In the genomic region with DNA sequence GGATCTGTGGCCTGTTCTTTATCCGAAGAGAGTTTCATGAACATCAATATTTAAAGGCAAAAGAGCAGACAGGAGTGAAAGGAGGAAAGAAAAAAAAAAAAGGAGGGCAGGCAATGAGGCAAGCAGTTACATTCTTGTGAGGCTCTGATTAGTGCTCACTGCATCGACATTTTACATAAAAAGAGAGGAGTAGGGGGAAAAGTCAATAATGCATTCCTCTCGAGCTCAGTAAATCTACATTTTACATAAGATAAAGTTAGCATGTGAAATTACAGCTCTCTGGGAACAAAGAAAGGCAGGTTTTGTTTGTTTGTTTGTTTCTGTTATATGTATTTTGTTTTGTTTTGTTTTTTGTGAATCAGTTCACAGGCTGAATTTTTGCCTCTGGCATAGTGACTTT, we compare ENCODE assay signal across 22 cellular contexts.
A peak's percentile ranks its signal among the peaks of the same experiment; 100 is the strongest.
DNase-seq lines count a peak whose midpoint lies in the region; ATAC-seq, FAIRE-seq and TF ChIP-seq lines count a peak whose summit lies in the region.
"Had no signal": no experiment of that assay in that cellular context is flagged by ENCODE, and none has a peak within 500 bp of the region (broad histone marks: within the 10 kb centered on the region; RNA-seq: fewer than 3 reads in every experiment).

No MANE protein-coding gene starts in this region.

- H2BK20ac ChIP-seq in H1 (ENCODE audit: low read length): peak overlapping the region; percentile 68; the same call in 1 of the 2 replicates

- H3K4me3 ChIP-seq in HepG2 (replicated peaks in 1 of 3; ENCODE audit: insufficient read depth in 1 of 3, low read depth in 2 of 3, low read length in 3 of 3) (no peak overlapping the region), right lobe of liver (no peak overlapping the region), H1 (ENCODE audit: extremely low read depth in 1 of 4, insufficient read depth in 2 of 4, low read depth in 3 of 4, low read length in 4 of 4) (no peak overlapping the region)
- H3K4me3 ChIP-seq: BLaER1, GM12878, MG63, SK-N-MC had no signal

- H3K9ac ChIP-seq in HepG2 (ENCODE audit: insufficient read depth, low read depth, low read length): no peak overlapping the region
- H3K9ac ChIP-seq in H1 (replicated peaks in 1 of 4; ENCODE audit: extremely low read depth in 1 of 4, low read depth in 3 of 4, low read length in 3 of 4): no peak overlapping the region
- H3K9ac ChIP-seq: BLaER1 had no signal

- intact Hi-C loops in HepG2 (cut with micrococcal nuclease; ENCODE audit: unreplicated experiment) (no loop called here), right lobe of liver (cut with DNase I) (no loop called here), Right ventricle myocardium inferior (cut with DNase I) (loop anchor here (5.0 kb wide), 1 partner anchor 268 kb away; the partner anchor contains the start of gene SH3BP4)

- H3K27me3 ChIP-seq in HepG2 (ENCODE audit: control insufficient read depth in 1 of 2, insufficient read depth in 2 of 2, low read length in 2 of 2) (no peaks in the 10 kb centered on the region), right lobe of liver (no peaks in the 10 kb centered on the region), H1 (replicated peaks in 1 of 4; ENCODE audit: control insufficient read depth in 3 of 4, extremely low read depth in 1 of 4, insufficient read depth in 3 of 4, low read length in 3 of 4) (no peaks in the 10 kb centered on the region)
- H3K27me3 ChIP-seq: BLaER1, MG63 had no signal

- H3K4me2 ChIP-seq in HepG2 (ENCODE audit: low read depth, low read length) (no peak overlapping the region), H1 (ENCODE audit: insufficient read depth in 1 of 2, low read depth in 2 of 2, low read length in 2 of 2) (no peak overlapping the region; a peak in 1 of 4 replicates)
- H3K4me2 ChIP-seq: BLaER1 had no signal

- no peak overlapping the region for H2AK5ac ChIP-seq in H1 (ENCODE audit: low read depth, low read length)

- H4K5ac ChIP-seq in H1 (ENCODE audit: insufficient read length, low read depth, low read length): no peak overlapping the region

- H3K23me2 ChIP-seq in H1 (ENCODE audit: low read depth, low read length): peaks cover 9% of the 10 kb centered on the region; the same call in 1 of the 2 replicates

- H3K27ac ChIP-seq in HepG2 (ENCODE audit: extremely low read length, insufficient read depth, low read length) (no peak overlapping the region), right lobe of liver (no peak overlapping the region), H1 (ENCODE audit: low read depth, low read length) (peak overlapping the region; percentile 33; the same call in 1 of the 2 replicates)
- H3K27ac ChIP-seq: BLaER1, SK-N-MC had no signal

- no peak overlapping the region for H2AFZ ChIP-seq in HepG2 (ENCODE audit: low read length)
- H2AFZ ChIP-seq in H1 (ENCODE audit: low read length): peak overlapping the region; percentile 13; the same call in 1 of the 2 replicates

- ATAC-seq in HepG2: no peak
- no peak for ATAC-seq in right lobe of liver
- no peak for ATAC-seq in HG03097 (IDR thresholded peaks at IDR 0.05; ENCODE audit: low FRiP score, unreplicated experiment)
- ATAC-seq in Right ventricle myocardium inferior: no peak
- ATAC-seq: CD8-positive, alpha-beta T cell; GM12878; PC-3 had no signal

- peak overlapping the region; percentile 91; the same call in 1 of the 2 replicates for H2BK5ac ChIP-seq in H1 (ENCODE audit: low read depth, low read length)

- in situ Hi-C loops in HepG2 (cut with HindIII; ENCODE audit: extremely low pct_ligation_motif_present, low pct_unique_long_range_greater_than_20kb): no loop called here
- in situ Hi-C loops in G401 (cut with HindIII; ENCODE audit: low sequenced_read_pairs): no loop called here

- WGBS in HepG2 (ENCODE audit: low lambda C conversion rate): 71% methylated on average over 3 of the region's 3 CpGs
- 55% methylated on average over 3 of the region's 3 CpGs for WGBS in right lobe of liver (ENCODE audit: insufficient coverage, low coverage, low lambda C conversion rate, missing lambda C conversion rate)
- WGBS in H1 (ENCODE audit: extremely low coverage in 1 of 2, insufficient coverage in 1 of 2, insufficient read length in 1 of 2, insufficient replicate concordance in 2 of 2, low coverage in 1 of 2, low lambda C conversion rate in 2 of 2, missing lambda C conversion rate in 1 of 2), 2 experiments: 10% methylated on average over 3 of the region's 3 CpGs; no CpG with 5 or more reads in 1 of the 2 experiments

- FAIRE-seq in HepG2 (lab: Jason Lieb, UNC): no peak
- peak; percentile 45 for FAIRE-seq in H1 (lab: Jason Lieb, UNC)
- FAIRE-seq: GM12878, GM18507, H54 had no signal

- peak overlapping the region; percentile 1 for H3K27ac Mint-ChIP-seq in neural crest cell (ENCODE audit: unreplicated experiment)
- H3K27ac Mint-ChIP-seq: CD8-positive, alpha-beta T cell had no signal

- H2BK120ac ChIP-seq in H1 (replicated peaks; ENCODE audit: low read depth, low read length): no peak overlapping the region

- peaks cover 5% of the 10 kb centered on the region for H3K27me3 Mint-ChIP-seq in neural crest cell (ENCODE audit: low read depth)

- H3K4me1 Mint-ChIP-seq in neural crest cell: peaks cover 16% of the 10 kb centered on the region

- no peak overlapping the region for H3K4ac ChIP-seq in H1 (replicated peaks; ENCODE audit: insufficient read length, low read depth, low read length)

- H2BK12ac ChIP-seq in H1 (ENCODE audit: low read depth, low read length): no peak overlapping the region

- TF ChIP-seq RAD21 in HepG2 (CRISPR knock-in tag; IDR thresholded peaks at IDR 0.05) (no peak), H1 (IDR thresholded peaks at IDR 0.05 in 1 of 2, conservative IDR thresholded peaks at IDR 0.05 in 1 of 2; ENCODE audit: low read depth in 2 of 2, low read length in 2 of 2) (no peak)

- no peak overlapping the region for H3K56ac ChIP-seq in H1 (replicated peaks; ENCODE audit: insufficient read length, low read depth, low read length)

- H4K91ac ChIP-seq in H1 (replicated peaks; ENCODE audit: insufficient read length, low read length): no peak overlapping the region

- BruUV-seq in HepG2 (replicated peaks; lab: Mats Ljungman, UMichigan): no TSS peak

- CTCF ChIA-PET in HepG2 (lab: Yijun Ruan, JAX; ENCODE audit: low intra/inter-chr PET ratio, low total read pairs): no interaction called here
- CTCF ChIA-PET in H1 (lab: Charles Lee; ENCODE audit: partially characterized antibody): interaction anchor here (1.6 kb wide), 1 partner anchor 14 kb away, joined by 4 read pairs; no protein-coding TSS in a partner anchor

- peak overlapping the region; percentile 51 for H3K18ac ChIP-seq in H1 (ENCODE audit: extremely low read depth, low read length)

- no peak overlapping the region for H3K14ac ChIP-seq in H1 (ENCODE audit: insufficient read length)

- POLR2A ChIA-PET in HepG2 (lab: Yijun Ruan, JAX): no interaction called here
- POLR2A ChIA-PET in H1 (lab: Charles Lee; ENCODE audit: partially characterized antibody): interaction anchor here (1.3 kb wide), 1 partner anchor 9 kb away, joined by 3 read pairs; no protein-coding TSS in a partner anchor

- TF ChIP-seq EP300 in HepG2 (IDR thresholded peaks at IDR 0.05; ENCODE audit: low read depth in 2 of 2, low read length in 2 of 2): no peak
- TF ChIP-seq EP300 in HepG2 (CRISPR knock-in tag; IDR thresholded peaks at IDR 0.05; ENCODE audit: borderline replicate concordance): no peak
- TF ChIP-seq EP300 in H1 (IDR thresholded peaks at IDR 0.05; ENCODE audit: borderline replicate concordance in 1 of 2, low read depth in 2 of 2, low read length in 2 of 2): no peak

- no peaks in the 10 kb centered on the region for H3K79me2 ChIP-seq in HepG2 (ENCODE audit: insufficient read depth, low read length)
- no peaks in the 10 kb centered on the region for H3K79me2 ChIP-seq in H1 (ENCODE audit: control insufficient read depth in 1 of 2, insufficient read depth in 2 of 2, low read length in 2 of 2)

- no peaks in the 10 kb centered on the region for H3K79me1 ChIP-seq in H1 (ENCODE audit: low read depth, low read length)

- TF ChIP-seq POLR2A in HepG2 (IDR thresholded peaks at IDR 0.05; ENCODE audit: insufficient read depth in 1 of 2, low read depth in 2 of 2, low read length in 2 of 2) (no peak), right lobe of liver (IDR thresholded peaks at IDR 0.05) (no peak), H1 (IDR thresholded peaks at IDR 0.05; ENCODE audit: control extremely low read depth in 1 of 2, low read depth in 2 of 2, low read length in 2 of 2) (no peak)

- H3K23ac ChIP-seq in H1 (ENCODE audit: insufficient read length): no peak overlapping the region

- H4K20me1 ChIP-seq in HepG2 (ENCODE audit: insufficient read depth, low read length) (no peaks in the 10 kb centered on the region), H1 (replicated peaks in 1 of 2; ENCODE audit: control insufficient read depth in 1 of 2, insufficient read depth in 2 of 2, low read length in 2 of 2) (peaks cover 0 to 4% of the 10 kb centered on the region in 2 experiments)
- H4K20me1 ChIP-seq: BLaER1 had no signal

- DNase-seq in HepG2 (ENCODE audit: low spot score) (no peak), right lobe of liver (no peak), H1 (ENCODE audit: low read depth in 1 of 2, low spot score in 2 of 2) (peak in 1 of 2 experiments; percentile 13), neural crest cell (ENCODE audit: low read depth, low spot score) (no peak), G401 (ENCODE audit: low spot score) (no peak), mesenteric fat pad (ENCODE audit: low spot score) (no peak), Right ventricle myocardium inferior (ENCODE audit: missing footprints) (no peak)
- DNase-seq: 8988T; CD8-positive, alpha-beta T cell; DMS79; GDM1; MG63; NCI-H1092; NCI-H510A treated with DMSO at 0.1 percent for 48 hours; NCI-H82; PC-3 had no signal

- peaks cover 4% of the 10 kb centered on the region for H3K9me3 Mint-ChIP-seq in neural crest cell

- H3K4me3 Mint-ChIP-seq in neural crest cell: no peak overlapping the region
- H3K4me3 Mint-ChIP-seq: CD8-positive, alpha-beta T cell had no signal

- H2BK15ac ChIP-seq in H1 (ENCODE audit: low read length): no peak overlapping the region

- TF ChIP-seq CTCF in HepG2 (CRISPR knock-in tag; IDR thresholded peaks at IDR 0.05) (no peak), right lobe of liver (IDR thresholded peaks at IDR 0.05) (no peak), H1 (IDR thresholded peaks at IDR 0.05; ENCODE audit: control extremely low read depth in 1 of 3, insufficient read depth in 1 of 3, low read depth in 1 of 3, low read length in 3 of 3) (no peak), neural crest cell (conservative IDR thresholded peaks at IDR 0.05) (no peak)

- H3K9me3 ChIP-seq in HepG2 (ENCODE audit: low read length): no peaks in the 10 kb centered on the region
- H3K9me3 ChIP-seq in right lobe of liver: no peaks in the 10 kb centered on the region
- H3K9me3 ChIP-seq in H1 (ENCODE audit: insufficient read depth in 2 of 2, low read depth in 1 of 2, low read length in 1 of 2): peaks cover under 1 to 4% of the 10 kb centered on the region in 2 experiments; a peak in 3 of 4 replicates
- H3K9me3 ChIP-seq: BLaER1, MG63 had no signal

- H3K4me1 ChIP-seq in HepG2 (ENCODE audit: insufficient read depth, low read length) (peaks cover 88% of the 10 kb centered on the region), right lobe of liver (peaks cover 0 to 22% (median 8%) of the 10 kb centered on the region in 4 donors), H1 (replicated peaks in 1 of 4; ENCODE audit: control insufficient read depth in 3 of 4, insufficient read depth in 4 of 4, low read length in 3 of 4) (peaks cover 3 to 22% (median 14%) of the 10 kb centered on the region in 4 experiments; a peak in 6 of 7 replicates)

- H3K36me3 ChIP-seq in HepG2 (replicated peaks in 1 of 2; ENCODE audit: control insufficient read depth in 1 of 2, insufficient read depth in 2 of 2, low read length in 2 of 2): no peaks in the 10 kb centered on the region
- H3K36me3 ChIP-seq in right lobe of liver: no peaks in the 10 kb centered on the region
- no peaks in the 10 kb centered on the region for H3K36me3 ChIP-seq in H1 (ENCODE audit: control insufficient read depth in 2 of 4, insufficient read depth in 4 of 4, low read length in 3 of 4)
- H3K36me3 ChIP-seq: BLaER1, MG63 had no signal

- no peaks in the 10 kb centered on the region for H3K36me3 Mint-ChIP-seq in neural crest cell (ENCODE audit: low read depth)
- H3K36me3 Mint-ChIP-seq: CD8-positive, alpha-beta T cell had no signal

- no peak overlapping the region for H4K8ac ChIP-seq in H1 (ENCODE audit: extremely low read depth, insufficient read depth, low read length)
